In the genomic region with DNA sequence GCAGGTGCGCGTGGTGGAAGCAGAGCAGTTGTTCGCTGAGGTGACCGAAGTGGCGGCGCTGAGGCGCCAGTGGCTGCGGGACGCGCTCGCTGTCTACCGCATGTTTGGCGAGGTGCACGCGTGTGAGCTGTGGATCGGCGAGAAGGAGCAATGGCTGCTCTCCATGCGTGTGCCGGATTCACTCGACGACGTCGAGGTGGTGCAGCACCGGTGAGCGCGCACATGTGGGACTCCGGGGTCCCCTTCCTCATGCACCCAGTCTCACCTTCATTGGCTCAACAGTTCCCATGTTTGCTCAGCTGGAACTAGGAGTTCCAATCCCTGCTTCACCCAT, we compare ENCODE assay signal across 1 cellular context.
TF ChIP-seq lines count a peak whose summit lies in the region.

No MANE protein-coding gene starts in this region.

TF ChIP-seq in GM12878, 131 proteins besides CTCF, POLR2A, EP300 and RAD21:
- TF ChIP-seq, protein P1, sequence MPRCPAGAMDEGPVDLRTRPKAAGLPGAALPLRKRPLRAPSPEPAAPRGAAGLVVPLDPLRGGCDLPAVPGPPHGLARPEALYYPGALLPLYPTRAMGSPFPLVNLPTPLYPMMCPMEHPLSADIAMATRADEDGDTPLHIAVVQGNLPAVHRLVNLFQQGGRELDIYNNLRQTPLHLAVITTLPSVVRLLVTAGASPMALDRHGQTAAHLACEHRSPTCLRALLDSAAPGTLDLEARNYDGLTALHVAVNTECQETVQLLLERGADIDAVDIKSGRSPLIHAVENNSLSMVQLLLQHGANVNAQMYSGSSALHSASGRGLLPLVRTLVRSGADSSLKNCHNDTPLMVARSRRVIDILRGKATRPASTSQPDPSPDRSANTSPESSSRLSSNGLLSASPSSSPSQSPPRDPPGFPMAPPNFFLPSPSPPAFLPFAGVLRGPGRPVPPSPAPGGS (IDR thresholded peaks at IDR 0.05; ENCODE audit: borderline replicate concordance, insufficient read depth, low read depth, low read length, poor library complexity, severe bottlenecking), result peak; percentile 74
- TF ChIP-seq RELA (IDR thresholded peaks at IDR 0.05; ENCODE audit: borderline replicate concordance, partially characterized antibody), result no peak
- TF ChIP-seq TAF1 (IDR thresholded peaks at IDR 0.05; ENCODE audit: borderline replicate concordance, low read depth, low read length), result no peak
- no peak for TF ChIP-seq ZBED1 (IDR thresholded peaks at IDR 0.05; ENCODE audit: borderline replicate concordance)
- TF ChIP-seq TCF3 (IDR thresholded peaks at IDR 0.05; ENCODE audit: borderline replicate concordance, insufficient read depth, low read depth, low read length), result peak; percentile 71; the same call in 1 of the 2 replicates
- no peak for TF ChIP-seq BHLHE40 (IDR thresholded peaks at IDR 0.05; ENCODE audit: borderline replicate concordance in 1 of 2, low read depth in 2 of 2, low read length in 1 of 2)
- no peak for TF ChIP-seq ASH2L (IDR thresholded peaks at IDR 0.05; ENCODE audit: borderline replicate concordance, low read depth)
- no peak for TF ChIP-seq CREM (IDR thresholded peaks at IDR 0.05; ENCODE audit: low read depth)
- TF ChIP-seq HDAC2 (IDR thresholded peaks at IDR 0.05), result no peak
- no peak for TF ChIP-seq MYC (IDR thresholded peaks at IDR 0.05; ENCODE audit: insufficient read depth, insufficient read length, insufficient replicate concordance, low read length, severe bottlenecking)
- TF ChIP-seq, protein P2, sequence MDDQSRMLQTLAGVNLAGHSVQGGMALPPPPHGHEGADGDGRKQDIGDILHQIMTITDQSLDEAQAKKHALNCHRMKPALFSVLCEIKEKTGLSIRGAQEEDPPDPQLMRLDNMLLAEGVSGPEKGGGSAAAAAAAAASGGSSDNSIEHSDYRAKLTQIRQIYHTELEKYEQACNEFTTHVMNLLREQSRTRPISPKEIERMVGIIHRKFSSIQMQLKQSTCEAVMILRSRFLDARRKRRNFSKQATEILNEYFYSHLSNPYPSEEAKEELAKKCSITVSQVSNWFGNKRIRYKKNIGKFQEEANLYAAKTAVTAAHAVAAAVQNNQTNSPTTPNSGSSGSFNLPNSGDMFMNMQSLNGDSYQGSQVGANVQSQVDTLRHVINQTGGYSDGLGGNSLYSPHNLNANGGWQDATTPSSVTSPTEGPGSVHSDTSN (IDR thresholded peaks at IDR 0.05; ENCODE audit: insufficient replicate concordance, low read depth, low read length), result no peak
TF ChIP-seq in GM12878: peak in this region for 2.
